9 cellular contexts compared by ENCODE assay signal in the genomic region with DNA sequence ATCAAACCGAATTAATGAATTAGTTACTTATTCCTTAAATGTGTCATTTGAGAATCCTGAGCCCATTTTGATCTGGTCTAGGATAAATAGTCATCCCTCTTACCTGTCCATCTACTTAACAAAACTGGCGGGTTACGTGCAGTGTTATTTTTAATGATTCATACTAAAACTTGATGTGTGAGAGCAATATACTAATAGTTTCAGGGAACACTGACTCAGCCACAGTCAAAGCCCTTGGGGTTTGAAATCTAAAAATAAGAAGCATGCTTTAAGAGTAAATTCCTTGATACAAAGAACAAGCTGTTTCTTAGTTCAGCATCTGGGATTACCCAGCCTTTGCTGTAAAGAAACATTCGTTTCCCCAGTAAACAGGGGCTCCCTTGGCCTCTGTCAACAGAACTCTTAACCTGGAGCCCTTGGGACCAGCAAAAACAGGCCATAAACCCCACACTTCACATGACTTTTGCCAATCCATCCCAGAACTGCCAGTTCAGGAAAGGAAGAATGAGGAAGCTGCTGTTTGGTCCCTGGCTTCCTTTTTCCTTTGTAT.
DNase-seq lines count a peak whose midpoint lies in the region; ATAC-seq and TF ChIP-seq lines count a peak whose summit lies in the region.
"Had no signal": no experiment of that assay in that cellular context is flagged by ENCODE, and none has a peak within 500 bp of the region (broad histone marks: within the 10 kb centered on the region; RNA-seq: fewer than 3 reads in every experiment).

No MANE protein-coding gene starts in this region.

- ATAC-seq in Right ventricle myocardium superior (ENCODE audit: poor library complexity), result peak; percentile 81

- H3K4me1 ChIP-seq in right atrium auricular region, result no peaks in the 10 kb centered on the region
- H3K4me1 ChIP-seq: psoas muscle had no signal

- DNase-seq in Right ventricle myocardium superior, result no peak
- DNase-seq in right atrium auricular region (ENCODE audit: low spot score), result no peak
- DNase-seq in M059J (ENCODE audit: low read depth), result peak; percentile 90
- peak; percentile 61 to 83 for DNase-seq in foreskin fibroblast
- no peak for DNase-seq in NCI-H1048 (lab: John Stamatoyannopoulos, UW)
- no peak for DNase-seq in NK-92 treated with Interleukin-12 subunit alpha and Interleukin-12 subunit beta, amount 100 ng/mL, for 24 hours (lab: John Stamatoyannopoulos, UW)
- DNase-seq in activated naive CD4-positive, alpha-beta T cell treated with anti-CD3 and anti-CD28 coated beads, Interleukin-2, amount 50 U/mL, for 16 hours, result no peak
- no peak for DNase-seq in NCI-H345 (lab: John Stamatoyannopoulos, UW)
- DNase-seq: psoas muscle had no signal

- H3K27ac ChIP-seq in right atrium auricular region, result no peak overlapping the region
- H3K27ac ChIP-seq: psoas muscle had no signal

- H3K9me3 ChIP-seq in right atrium auricular region, result peaks cover 0 to 8% of the 10 kb centered on the region in 2 donors
- H3K9me3 ChIP-seq: psoas muscle had no signal

- no peaks in the 10 kb centered on the region for H3K36me3 ChIP-seq in right atrium auricular region

- H3K27me3 ChIP-seq in right atrium auricular region, result no peaks in the 10 kb centered on the region

- H3K4me3 ChIP-seq in right atrium auricular region (no peak overlapping the region), foreskin fibroblast (ENCODE audit: low read depth in 1 of 2, low read length in 2 of 2) (no peak overlapping the region)
- H3K4me3 ChIP-seq: psoas muscle had no signal

- no peak for TF ChIP-seq CTCF in right atrium auricular region (IDR thresholded peaks at IDR 0.05)
- TF ChIP-seq CTCF in foreskin fibroblast (IDR thresholded peaks at IDR 0.05; ENCODE audit: low read depth, low read length), result no peak

- intact Hi-C loops in Right ventricle myocardium superior (cut with DNase I), result no loop called here

Comparison
In these comparisons a context has a peak if more than half of its experiments do, and no peak if none do; other contexts are left out.
1. DNase-seq: peak in M059J (single experiment) and foreskin fibroblast (2 of 2); none in Right ventricle myocardium superior (single experiment), right atrium auricular region (single experiment), NCI-H1048 (single experiment), NK-92 treated with Interleukin-12 subunit alpha and Interleukin-12 subunit beta, amount 100 ng/mL, for 24 hours (single experiment), activated naive CD4-positive, alpha-beta T cell treated with anti-CD3 and anti-CD28 coated beads, Interleukin-2, amount 50 U/mL, for 16 hours (single experiment) and NCI-H345 (single experiment).